ENCODE assay signal across 8 cellular contexts in the genomic region with DNA sequence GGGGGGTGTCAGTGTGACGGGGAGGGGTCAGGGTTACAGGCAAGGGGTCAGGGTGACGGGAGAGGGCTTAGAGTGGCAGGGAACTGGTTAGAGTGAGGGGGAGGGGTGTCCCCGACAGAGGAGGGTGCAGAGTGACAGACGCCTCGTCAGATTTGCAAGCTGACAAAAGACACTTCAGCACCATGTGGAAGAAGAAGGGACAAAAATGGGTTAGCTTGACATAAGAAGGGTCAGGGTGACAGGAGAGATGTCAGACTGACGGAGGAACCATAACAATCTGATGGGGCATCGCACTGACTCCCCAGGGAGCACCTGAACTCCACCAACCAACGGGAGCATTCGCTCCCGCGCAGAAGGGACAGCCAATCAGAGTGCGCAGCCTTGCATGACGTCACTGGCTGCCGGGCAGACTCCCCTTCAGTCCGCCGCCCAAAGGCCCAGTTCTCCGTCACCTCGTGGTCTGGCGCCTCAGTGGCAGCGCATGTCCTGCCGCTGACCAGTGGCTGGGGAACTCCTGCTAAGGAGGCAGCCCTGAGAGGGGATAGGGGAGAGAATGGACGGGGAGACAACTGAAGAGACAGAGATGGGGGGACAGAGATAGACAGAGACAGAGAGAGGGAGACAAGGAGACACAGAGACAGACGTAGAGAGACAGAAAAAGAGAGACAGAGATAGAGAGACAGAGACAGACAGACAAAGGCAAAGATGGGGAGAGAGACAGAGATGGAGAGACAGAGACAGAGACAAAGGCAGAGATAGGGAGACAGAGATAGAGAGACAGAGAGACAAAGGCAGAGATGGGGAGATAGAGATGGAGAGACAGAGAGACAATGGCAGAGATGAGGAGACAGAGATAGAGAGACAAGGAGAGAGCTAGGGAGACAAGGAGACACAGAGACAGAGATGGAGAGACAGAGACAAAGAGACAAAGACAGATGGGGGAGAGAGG. TPM values are rescaled to one million over a fixed set of nuclear protein-coding genes. Genes with fewer than 3 reads are reported as not detected.
A peak's percentile ranks its signal among the peaks of the same experiment; 100 is the strongest.
DNase-seq lines count a peak whose midpoint lies in the region; ATAC-seq lines count a peak whose summit lies in the region.

No MANE protein-coding gene starts in this region.

- H3K27me3 ChIP-seq in HAP-1 (ENCODE audit: low read depth), result peaks cover 24% of the 10 kb centered on the region

- H3K4me3 ChIP-seq in HAP-1, result no peak overlapping the region

- no peaks in the 10 kb centered on the region for H3K36me3 ChIP-seq in HAP-1 (replicated peaks)

- peak; percentile 75 for DNase-seq in DMS53 (lab: John Stamatoyannopoulos, UW)
- DNase-seq in HAP-1 (ENCODE audit: low spot score in 2 of 2), result peak; percentile 71 to 88
- peak; percentile 48 to 84 for DNase-seq in NCI-H446 (lab: John Stamatoyannopoulos, UW)
- DNase-seq in activated CD4-positive, alpha-beta T cell treated with anti-CD3 and anti-CD28 coated beads, Interleukin-2, amount 50 U/mL, for 1 hour, result peak; percentile 68
- peak; percentile 88 for DNase-seq in dermis blood vessel endothelial cell
- DNase-seq in lung microvascular endothelial cell (ENCODE audit: low read depth in 2 of 2), result peak; percentile 82 to 87
- DNase-seq in stimulated activated CD8-positive, alpha-beta memory T cell treated with anti-CD3 and anti-CD28 coated beads, Interleukin-15, amount 100 ng/mL, for 24 hours (ENCODE audit: low read depth), result peak; percentile 61

- ATAC-seq in HG02884 (IDR thresholded peaks at IDR 0.05; ENCODE audit: unreplicated experiment), result no peak

- no peaks in the 10 kb centered on the region for H3K9me3 ChIP-seq in HAP-1

- no peaks in the 10 kb centered on the region for H3K4me1 ChIP-seq in HAP-1

- in situ Hi-C loops in HAP-1 (cut with MboI; ENCODE audit: low sequenced_read_pairs), result no loop called here

RNA-seq across cellular contexts. Expression of a gene that starts 30.2 kb away (rescaled TPM):
- 0.28 TPM in 1 of 2 replicates, not detected in the other for total RNA-seq in dermis blood vessel endothelial cell
- 0.65 TPM in 1 of 2 replicates, not detected in the other for total RNA-seq in lung microvascular endothelial cell

RNA-seq across cellular contexts. Expression of a gene that starts 39.8 kb away (rescaled TPM):
- under 0.01 TPM in 1 of 2 replicates, not detected in the other for total RNA-seq in dermis blood vessel endothelial cell
- under 0.01 TPM in 2 replicates for total RNA-seq in lung microvascular endothelial cell

RNA-seq across cellular contexts. Expression of a gene that starts 40.2 kb away (rescaled TPM):
- total RNA-seq in dermis blood vessel endothelial cell (0.09 and 0.17 TPM in 2 replicates), lung microvascular endothelial cell (0.22 TPM in 1 of 2 replicates, not detected in the other)

RNA-seq across cellular contexts. Expression of a gene that starts 43.7 kb away (rescaled TPM):
- total RNA-seq in dermis blood vessel endothelial cell, result 0.17 and 0.84 TPM in 2 replicates
- 0.40 and 2.6 TPM in 2 replicates for total RNA-seq in lung microvascular endothelial cell
